ENCODE assay signal across 13 cellular contexts in genomic region chr1:94773931-94774422, GRCh38. TPM values are rescaled to one million over a fixed set of nuclear protein-coding genes. Genes with fewer than 3 reads are reported as not detected.
DNase-seq lines count a peak whose midpoint lies in the region; ATAC-seq and TF ChIP-seq lines count a peak whose summit lies in the region.
"Had no signal": no experiment of that assay in that cellular context is flagged by ENCODE, and none has a peak within 500 bp of the region (broad histone marks: within the 10 kb centered on the region; RNA-seq: fewer than 3 reads in every experiment).

No MANE protein-coding gene starts in this region.

- H3K9me3 ChIP-seq in OCI-LY7 (ENCODE audit: low read length): no peaks in the 10 kb centered on the region
- H3K9me3 ChIP-seq: tibial nerve had no signal

- no peak for TF ChIP-seq CTCF in cardiac fibroblast (IDR thresholded peaks at IDR 0.05; ENCODE audit: low read depth, low read length)
- no peak for TF ChIP-seq CTCF in OCI-LY7 (conservative IDR thresholded peaks at IDR 0.05; ENCODE audit: low read length)

- no peaks in the 10 kb centered on the region for H3K9me2 ChIP-seq in OCI-LY7 (ENCODE audit: insufficient read depth, low read length)

- no peaks in the 10 kb centered on the region for H3K79me2 ChIP-seq in OCI-LY7 (ENCODE audit: insufficient read depth, low read depth, low read length)

- H3K4me1 ChIP-seq in OCI-LY7 (ENCODE audit: insufficient read depth, low read length, poor library complexity, severe bottlenecking): no peaks in the 10 kb centered on the region
- H3K4me1 ChIP-seq: tibial nerve had no signal

- no peak overlapping the region for H3K4me3 ChIP-seq in cardiac fibroblast (replicated peaks in 1 of 2; ENCODE audit: low read depth in 2 of 2, low read length in 2 of 2)
- H3K4me3 ChIP-seq in OCI-LY7 (ENCODE audit: low read depth, low read length, poor library complexity, severe bottlenecking): no peak overlapping the region
- H3K4me3 ChIP-seq: tibial nerve had no signal

- no peak overlapping the region for H3K4me2 ChIP-seq in OCI-LY7 (ENCODE audit: low read length)

- DNase-seq in A172 (ENCODE audit: low spot score): peak; percentile 66
- DNase-seq in HK-2 (ENCODE audit: unreplicated experiment): peak; percentile 70
- peak; percentile 36 to 93 for DNase-seq in cardiac fibroblast (ENCODE audit: low read depth in 2 of 2)
- DNase-seq in left kidney (ENCODE audit: low read depth, low spot score): peak; percentile 73
- DNase-seq in OCI-LY7 (ENCODE audit: low spot score): no peak
- DNase-seq in NCI-H524 treated with DMSO at 0.1 percent for 48 hours (lab: John Stamatoyannopoulos, UW): no peak
- DNase-seq: effector memory CD8-positive, alpha-beta T cell; left cardiac atrium; NCI-H1092 treated with DMSO at 0.1 percent for 48 hours; NCI-H82 had no signal

- no peaks in the 10 kb centered on the region for H3K36me3 ChIP-seq in OCI-LY7 (ENCODE audit: insufficient read depth, low read length)

- intact Hi-C loops in OCI-LY7 (cut with micrococcal nuclease; ENCODE audit: unreplicated experiment): no loop called here

- POLR2A ChIA-PET in OCI-LY7 (lab: Charles Lee): interaction anchor here (0.7 kb wide), 1 partner anchor 12 kb away, joined by 3 read pairs; no protein-coding TSS in a partner anchor

- no peak overlapping the region for H2AFZ ChIP-seq in OCI-LY7 (ENCODE audit: low read length)

- ATAC-seq in HG03039 (IDR thresholded peaks at IDR 0.05; ENCODE audit: unreplicated experiment): no peak
- ATAC-seq in HG03025 (IDR thresholded peaks at IDR 0.05; ENCODE audit: low FRiP score, unreplicated experiment): no peak
- ATAC-seq: effector memory CD8-positive, alpha-beta T cell; left cardiac atrium had no signal

- no peak overlapping the region for H3K27ac ChIP-seq in OCI-LY7 (ENCODE audit: low read depth, low read length, poor library complexity, severe bottlenecking)
- H3K27ac ChIP-seq: tibial nerve had no signal

- no TSS peak for BruUV-seq in OCI-LY7 (replicated peaks; lab: Mats Ljungman, UMichigan)

- CTCF ChIA-PET in OCI-LY7 (lab: Charles Lee; ENCODE audit: unreplicated experiment): no interaction called here

- H4K20me1 ChIP-seq in OCI-LY7 (ENCODE audit: insufficient read depth, low read length): no peaks in the 10 kb centered on the region

RNA-seq across cellular contexts. Expression of gene SLC44A3, which starts 46.2 kb away (rescaled TPM):
- total RNA-seq in A172 (2014; rRNA removed; shearing (Covaris generic)): 0.10 TPM in 1 of 2 replicates, not detected in the other
- not detected in 2 replicates for total RNA-seq in OCI-LY7 (2014; rRNA removed; shearing (Covaris generic))
- not detected in 2 replicates for total RNA-seq in OCI-LY7 (2022)

Comparison
In these comparisons a context has a peak if more than half of its experiments do, and no peak if none do; other contexts are left out.
1. DNase-seq: peak in A172 (single experiment), HK-2 (single experiment), cardiac fibroblast (2 of 2) and left kidney (single experiment); none in OCI-LY7 (single experiment) and NCI-H524 treated with DMSO at 0.1 percent for 48 hours (single experiment).